32 cellular contexts compared by ENCODE assay signal in genomic region chr2:204517154-204517553, GRCh38.
"Had no signal": no experiment of that assay in that cellular context is flagged by ENCODE, and none has a peak within 500 bp of the region (broad histone marks: within the 10 kb centered on the region; RNA-seq: fewer than 3 reads in every experiment).

No MANE protein-coding gene starts in this region.

- H3K27me3 ChIP-seq: adrenal gland, ascending aorta, body of pancreas, brain microvascular endothelial cell, breast epithelium, cardiac muscle cell had no signal

- H3K36me3 ChIP-seq: adrenal gland, ascending aorta, brain microvascular endothelial cell, breast epithelium, cardiac muscle cell had no signal

- H3K9me3 ChIP-seq: adrenal gland, ascending aorta, body of pancreas, breast epithelium had no signal

- FAIRE-seq: astrocyte had no signal

- DNase-seq: activated effector memory CD4-positive, alpha-beta T cell treated with anti-CD3 and anti-CD28 coated beads, Interleukin-2, amount 50 U/mL, for 16 hours; activated effector memory CD4-positive, alpha-beta T cell treated with Interleukin-2 at 50 U/mL for 16 hours; activated gamma-delta T cell; activated gamma-delta T cell treated with Interleukin-2 at 50 U/mL for 16 hours; activated naive CD4-positive, alpha-beta T cell; activated naive CD4-positive, alpha-beta T cell treated with anti-CD3 and anti-CD28 coated beads for 36 hours; activated naive CD4-positive, alpha-beta T cell treated with anti-CD3 and anti-CD28 coated beads, Interleukin-2, amount 10 ng/mL, durations not matched to agents 7 days and 5 days; activated naive CD4-positive, alpha-beta T cell treated with anti-CD3 and anti-CD28 coated beads, Interleukin-2, amount 50 U/mL, for 16 hours; activated naive CD4-positive, alpha-beta T cell treated with Interleukin-2 at 50 U/mL for 16 hours; activated naive CD8-positive, alpha-beta T cell treated with anti-CD3 and anti-CD28 coated beads for 36 hours; activated naive CD8-positive, alpha-beta T cell treated with anti-CD3 and anti-CD28 coated beads, Interleukin-2, amount 10 ng/mL, durations not matched to agents 7 days and 5 days; activated naive CD8-positive, alpha-beta T cell treated with anti-CD3 and anti-CD28 coated beads, Interleukin-2, amount 50 U/mL, for 24 hours; activated T-cell treated with anti-CD3 and anti-CD28 coated beads, Interleukin-2, amount 50 U/mL, for 24 hours; activated T-cell treated with anti-CD3 and anti-CD28 coated beads, Interleukin-2, amount 50 U/mL, for 4 hours; activated T-cell treated with anti-CD3 and anti-CD28 coated beads, Interleukin-2, amount 50 U/mL, for 48 hours; activated T-cell treated with anti-CD3 and anti-CD28 coated beads, Interleukin-2, amount 50 U/mL, for 72 hours; adrenal gland; amniotic stem cell; amygdala; anterior cingulate cortex; aorta; body of pancreas; brain microvascular endothelial cell; caudate nucleus; central memory CD4-positive, alpha-beta T cell; cerebellar nuclear complex had no signal

- H3K4me3 ChIP-seq: adrenal gland, ascending aorta, body of pancreas, breast epithelium, cardiac muscle cell had no signal

- H3K27ac ChIP-seq: adrenal gland, ascending aorta, body of pancreas, brain microvascular endothelial cell, breast epithelium, cardiac muscle cell had no signal

- H3K4me1 ChIP-seq: adrenal gland, ascending aorta, body of pancreas, breast epithelium had no signal

- ATAC-seq: activated naive CD4-positive, alpha-beta T cell treated with anti-CD3 and anti-CD28 coated beads, Interleukin-2, amount 50 U/mL, for 72 hours; activated naive CD8-positive, alpha-beta T cell treated with anti-CD3 and anti-CD28 coated beads, Interleukin-2, amount 50 U/mL, for 24 hours; activated T-cell treated with anti-CD3 and anti-CD28 coated beads, Interleukin-2, amount 50 U/mL, for 4 hours; activated T-cell treated with anti-CD3 and anti-CD28 coated beads, Interleukin-2, amount 50 U/mL, for 72 hours; activated T-helper 17 cell treated with anti-CD3 and anti-CD28 coated beads, Interleukin-2, amount 50 U/mL, for 72 hours; body of pancreas had no signal
